In the genomic region with DNA sequence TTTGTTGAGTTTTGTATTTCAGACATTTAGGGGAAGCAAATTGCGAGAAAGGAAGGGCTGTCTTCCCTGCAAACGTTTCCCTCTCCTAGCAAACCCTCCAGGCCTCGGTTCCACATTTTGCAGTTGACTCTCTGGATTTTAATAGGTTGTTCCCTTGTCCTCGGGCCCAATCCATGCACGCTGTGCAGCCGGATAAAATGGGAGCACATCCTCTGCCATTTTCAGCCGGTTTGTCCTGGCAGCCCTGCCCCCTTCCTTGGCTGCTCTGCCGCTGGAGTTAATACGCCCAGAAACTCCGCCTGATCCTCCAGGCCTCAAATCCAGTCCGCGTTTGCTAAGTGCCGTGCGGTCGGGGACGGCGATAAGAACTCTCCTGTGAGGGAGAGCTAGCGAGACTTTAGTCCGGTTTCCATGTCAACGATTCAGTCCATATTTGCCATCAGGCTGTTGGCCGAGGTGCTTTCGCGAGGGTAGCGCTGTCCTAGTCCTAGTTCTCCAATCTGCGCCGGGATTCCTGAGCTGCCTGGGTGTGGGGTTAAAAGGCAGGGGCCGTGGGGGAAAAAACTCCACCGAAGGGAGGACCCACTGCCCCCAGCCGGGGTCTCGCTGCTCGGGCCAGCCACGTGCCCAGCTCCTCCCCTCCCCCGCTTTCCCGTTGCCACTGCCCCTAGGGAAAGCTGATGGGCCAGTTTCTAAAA, we compare ENCODE assay signal across 8 cellular contexts. TPM values are rescaled to one million over a fixed set of nuclear protein-coding genes. Genes with fewer than 3 reads are reported as not detected.
DNase-seq lines count a peak whose midpoint lies in the region; ATAC-seq, FAIRE-seq and TF ChIP-seq lines count a peak whose summit lies in the region.

No MANE protein-coding gene starts in this region.

- no peaks in the 10 kb centered on the region for H3K36me3 ChIP-seq in keratinocyte (ENCODE audit: control insufficient read depth in 2 of 2, extremely low read depth in 1 of 2, insufficient read depth in 2 of 2, low read length in 2 of 2)

- peak overlapping the region; percentile 91 for H2AFZ ChIP-seq in keratinocyte (ENCODE audit: control insufficient read depth, low read length)

- peaks cover 14% of the 10 kb centered on the region for H3K79me2 ChIP-seq in keratinocyte (ENCODE audit: control insufficient read depth, insufficient read depth, low read length)

- no peaks in the 10 kb centered on the region for H3K9me1 ChIP-seq in keratinocyte (ENCODE audit: control insufficient read depth, extremely low read depth, insufficient read depth, low read length)

- DNase-seq in GM12865 (ENCODE audit: low read depth) (peak; percentile 98), NCI-H460 (ENCODE audit: extremely low read depth, low read depth) (peak; percentile 94), cerebellum (ENCODE audit: low spot score) (peak; percentile 94), keratinocyte (ENCODE audit: low read depth, low spot score) (peak; percentile 90)
- peak; percentile 76 to 84 for DNase-seq in activated CD4-positive, alpha-beta T cell treated with anti-CD3 and anti-CD28 coated beads for 24 hours (ENCODE audit: low read depth in 2 of 2)
- DNase-seq in stimulated activated CD4-positive, alpha-beta T cell treated with anti-CD3 and anti-CD28 coated beads, Interleukin-12 subunit alpha, Interleukin-12 subunit beta, amount 100 ng/mL, for 4 hours: peak; percentile 78

- peak overlapping the region; percentile 99 for H3K4me2 ChIP-seq in keratinocyte (ENCODE audit: control insufficient read depth, extremely low read depth, insufficient read depth, low read depth, low read length)

- H4K20me1 ChIP-seq in keratinocyte (ENCODE audit: control insufficient read depth, extremely low read depth, insufficient read depth, low read length): no peaks in the 10 kb centered on the region

- H3K27me3 ChIP-seq in keratinocyte (ENCODE audit: control insufficient read depth, extremely low read depth, insufficient read depth, low read length): no peaks in the 10 kb centered on the region

- H3K27ac ChIP-seq in keratinocyte (ENCODE audit: control insufficient read depth, insufficient read depth, low read length): peak overlapping the region; percentile 94

- H3K9ac ChIP-seq in keratinocyte (ENCODE audit: control insufficient read depth, extremely low read depth, insufficient read depth, low read length): peak overlapping the region; percentile 87

- H3K4me1 ChIP-seq in keratinocyte (ENCODE audit: control insufficient read depth, extremely low read depth, insufficient read depth, low read length): peaks cover 26% of the 10 kb centered on the region

- TF ChIP-seq CTCF in GM12865 (IDR thresholded peaks at IDR 0.05; ENCODE audit: insufficient read depth, low read depth, low read length, missing control alignments): no peak
- TF ChIP-seq CTCF in keratinocyte (optimal IDR thresholded peaks at IDR 0.05 in 1 of 3, IDR thresholded peaks at IDR 0.05 in 1 of 3, conservative IDR thresholded peaks at IDR 0.05 in 1 of 3; ENCODE audit: extremely low read depth in 1 of 3, insufficient read depth in 2 of 3, low read length in 3 of 3): peak in 1 of 3 experiments; percentile 4

- peak; percentile 94 for FAIRE-seq in keratinocyte (lab: Jason Lieb, UNC)

- ATAC-seq in HG03196 (IDR thresholded peaks at IDR 0.05; ENCODE audit: unreplicated experiment) (peak; percentile 38), GM18858 (IDR thresholded peaks at IDR 0.05; ENCODE audit: unreplicated experiment) (no peak)

- no peaks in the 10 kb centered on the region for H3K9me3 ChIP-seq in keratinocyte (ENCODE audit: control insufficient read depth, low read depth, low read length)

- H3K4me3 ChIP-seq in GM12865 (ENCODE audit: low read depth, low read length) (peak overlapping the region; percentile 81), keratinocyte (ENCODE audit: control insufficient read depth in 2 of 3, extremely low read depth in 1 of 3, insufficient read depth in 2 of 3, low read depth in 1 of 3, low read length in 3 of 3) (peak overlapping the region; percentile 47 to 87 (median 78))

- dilution Hi-C loops in keratinocyte (cut with MboI; ENCODE audit: extremely low pct_ligation_motif_present, low sequenced_read_pairs): no loop called here

RNA-seq across cellular contexts. Expression of a gene that starts 2.9 kb away (rescaled TPM):
- 16.5 and 17.6 TPM in 2 replicates for total RNA-seq in NCI-H460 (2014; rRNA removed; shearing (Covaris generic))
- 12.9 and 19.3 TPM in 2 replicates for polyA plus RNA-seq in NCI-H460 (2014; cell fraction: nucleus; rRNA removed)
- 39.1 TPM for total RNA-seq in cerebellum
- polyA plus RNA-seq in keratinocyte: 5.9 to 20.6 TPM (median 10.2 TPM) in 3 replicates
- polyA plus RNA-seq in keratinocyte (2011; ENCODE audit: low read depth): 12.6 TPM
- 12.5 and 15.3 TPM in 2 replicates for polyA plus RNA-seq in keratinocyte (2011; cell fraction: cytosol; rRNA removed)
- 70.1 and 73.8 TPM in 2 replicates for polyA plus RNA-seq in keratinocyte (2011; cell fraction: nucleus; rRNA removed)
- 20.3 and 29.5 TPM in 2 replicates for polyA plus RNA-seq in keratinocyte (2012; ENCODE audit: low replicate concordance)
- 15.6 to 74.1 TPM (median 41.4 TPM) in 3 replicates for polyA minus RNA-seq in keratinocyte
- polyA minus RNA-seq in keratinocyte (2011; cell fraction: cytosol; rRNA and poly(A)+ RNA removed): 20.3 TPM
- polyA minus RNA-seq in keratinocyte (2011; cell fraction: nucleus; rRNA and poly(A)+ RNA removed): 47.3 and 69.0 TPM in 2 replicates
